ENCODE assay signal across 8 cellular contexts in the genomic region with DNA sequence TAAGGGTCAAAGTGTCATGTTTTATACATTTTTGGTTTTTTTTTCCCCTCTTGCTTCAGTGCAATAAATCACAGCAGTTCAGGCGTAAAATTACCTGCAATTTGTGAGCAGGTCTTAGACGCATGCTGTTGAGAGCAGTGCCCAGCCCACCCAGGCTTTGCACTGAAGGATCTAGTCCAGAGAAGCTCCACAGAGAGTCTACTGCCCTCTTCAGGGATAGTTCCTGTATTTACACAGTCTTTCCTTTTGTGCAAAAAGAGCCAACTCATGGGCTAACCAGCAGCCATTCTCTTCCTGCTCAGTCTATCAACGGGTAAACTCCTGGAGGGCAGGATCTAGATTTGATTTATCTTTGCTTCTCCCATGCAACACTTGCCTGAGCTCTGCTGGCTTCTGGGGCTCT.
A peak's percentile ranks its signal among the peaks of the same experiment; 100 is the strongest.
DNase-seq lines count a peak whose midpoint lies in the region; ATAC-seq and TF ChIP-seq lines count a peak whose summit lies in the region.

No MANE protein-coding gene starts in this region.

- peak; percentile 58 for ATAC-seq in T-helper 17 cell
- no peak for ATAC-seq in HG03159 (IDR thresholded peaks at IDR 0.05; ENCODE audit: unreplicated experiment)

- peaks cover 6% of the 10 kb centered on the region for H3K27me3 Mint-ChIP-seq in T-helper 17 cell

- H3K9me3 ChIP-seq in T-helper 17 cell (ENCODE audit: control insufficient read depth, low read length, poor library complexity, severe bottlenecking) = no peaks in the 10 kb centered on the region

- no peaks in the 10 kb centered on the region for H3K36me3 Mint-ChIP-seq in T-helper 17 cell (ENCODE audit: low read depth)

- no peak overlapping the region for H3K27ac Mint-ChIP-seq in T-helper 17 cell

- peak; percentile 26 for TF ChIP-seq CTCF in HFF-Myc (IDR thresholded peaks at IDR 0.05; ENCODE audit: low read depth, low read length, missing control alignments)

- H3K4me1 Mint-ChIP-seq in T-helper 17 cell = no peaks in the 10 kb centered on the region

- no peak overlapping the region for H3K4me3 ChIP-seq in HFF-Myc (replicated peaks; ENCODE audit: low read depth, low read length)

- peak; percentile 34 for DNase-seq in COLO829 (ENCODE audit: low spot score)
- DNase-seq in HFF-Myc (ENCODE audit: extremely low read depth, low read depth) = no peak
- DNase-seq in T-helper 17 cell = no peak
- DNase-seq in iris pigment epithelial cell (ENCODE audit: low read depth) = peak; percentile 56
- DNase-seq in stimulated activated naive CD4-positive, alpha-beta T cell treated with Interleukin-2 at 50 U/mL for 16 hours (lab: John Stamatoyannopoulos, UW) = no peak
- DNase-seq in SK-N-DZ (ENCODE audit: low spot score) = no peak
- no peak for DNase-seq in activated naive CD4-positive, alpha-beta T cell (lab: John Stamatoyannopoulos, UW)

- no peak overlapping the region for H3K4me3 Mint-ChIP-seq in T-helper 17 cell

Comparison
In these comparisons a context has a peak if more than half of its experiments do, and no peak if none do; other contexts are left out.
1. DNase-seq: peak in COLO829 (single experiment) and iris pigment epithelial cell (single experiment); none in HFF-Myc (single experiment), T-helper 17 cell (0 of 3), stimulated activated naive CD4-positive, alpha-beta T cell treated with Interleukin-2 at 50 U/mL for 16 hours (single experiment), SK-N-DZ (single experiment) and activated naive CD4-positive, alpha-beta T cell (0 of 4).